Comparison of ENCODE assay signal across 14 cellular contexts in the genomic region with DNA sequence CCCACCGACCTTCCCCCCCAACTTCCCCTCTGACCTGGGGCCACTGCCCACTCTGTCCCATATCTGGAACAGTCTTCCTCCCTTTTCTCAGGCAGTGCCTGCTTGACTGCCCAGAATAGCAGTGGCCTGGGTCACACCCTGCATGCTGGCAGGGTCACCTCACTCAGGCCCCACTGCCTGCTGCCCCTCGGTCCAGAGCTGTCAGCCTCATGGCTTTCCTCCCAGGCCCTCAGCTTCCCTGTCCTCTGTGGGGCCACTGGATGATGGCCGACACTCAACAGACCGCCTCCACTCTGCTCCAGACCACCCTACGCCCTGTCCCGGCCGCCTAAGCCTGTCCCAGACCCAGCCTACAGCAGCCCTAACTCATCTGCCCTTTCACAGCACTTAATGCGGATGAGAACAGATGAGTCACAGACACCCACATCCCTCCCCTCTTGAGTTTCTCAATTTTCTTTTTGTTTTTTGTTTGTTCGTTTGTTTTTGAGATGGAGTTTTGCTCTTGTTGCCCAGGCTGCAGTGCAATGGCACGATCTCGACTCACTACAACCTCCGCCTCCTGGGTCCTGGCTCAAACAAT. TPM values are rescaled to one million over a fixed set of nuclear protein-coding genes. Genes with fewer than 3 reads are reported as not detected.
DNase-seq lines count a peak whose midpoint lies in the region; ATAC-seq lines count a peak whose summit lies in the region.
"Had no signal": no experiment of that assay in that cellular context is flagged by ENCODE, and none has a peak within 500 bp of the region (broad histone marks: within the 10 kb centered on the region; RNA-seq: fewer than 3 reads in every experiment).

No MANE protein-coding gene starts in this region.

- H3K36me3 Mint-ChIP-seq in activated CD8-positive, alpha-beta T cell treated with anti-CD3 and anti-CD28 coated beads, Interleukin-2, amount 10 ng/mL, durations not matched to agents 7 days and 5 days (ENCODE audit: low read depth), result no peaks in the 10 kb centered on the region
- H3K36me3 Mint-ChIP-seq in stimulated activated effector memory CD8-positive, alpha-beta T cell treated with anti-CD3 and anti-CD28 coated beads, Interleukin-12 subunit alpha, Interleukin-12 subunit beta, amount 100 ng/mL, for 72 hours, result no peaks in the 10 kb centered on the region
- H3K36me3 Mint-ChIP-seq: CD14-positive monocyte had no signal

- CTCF ChIA-PET in activated CD8-positive, alpha-beta T cell treated with anti-CD3 and anti-CD28 coated beads, Interleukin-2, amount 10 ng/mL, durations not matched to agents 7 days and 5 days (lab: Charles Lee), result interaction anchor here (1.1 kb wide), 1 partner anchor 13 kb away, joined by 4 read pairs; no protein-coding TSS in a partner anchor

- DNase-seq in GM03348 (ENCODE audit: low spot score) (peak; percentile 74), fibroblast of peridontal ligament (ENCODE audit: extremely low read depth) (peak; percentile 26), germinal center (ENCODE audit: low spot score) (no peak)
- DNase-seq in activated CD8-positive, alpha-beta T cell treated with anti-CD3 and anti-CD28 coated beads, Interleukin-2, amount 10 ng/mL, durations not matched to agents 7 days and 5 days, result no peak
- no peak for DNase-seq in stimulated activated effector memory CD8-positive, alpha-beta T cell treated with anti-CD3 and anti-CD28 coated beads, Interleukin-12 subunit alpha, Interleukin-12 subunit beta, amount 100 ng/mL, for 72 hours (ENCODE audit: low spot score in 2 of 2)
- DNase-seq: activated CD4-positive, alpha-beta memory T cell treated with anti-CD3 and anti-CD28 coated beads, Interleukin-2, amount 10 ng/mL, durations not matched to agents 7 days and 5 days; erythroblast; KBM-7; NCI-H1694; NCI-H82 had no signal

- H3K4me3 Mint-ChIP-seq in activated CD8-positive, alpha-beta T cell treated with anti-CD3 and anti-CD28 coated beads, Interleukin-2, amount 10 ng/mL, durations not matched to agents 7 days and 5 days, result no peak overlapping the region
- no peak overlapping the region for H3K4me3 Mint-ChIP-seq in stimulated activated effector memory CD8-positive, alpha-beta T cell treated with anti-CD3 and anti-CD28 coated beads, Interleukin-12 subunit alpha, Interleukin-12 subunit beta, amount 100 ng/mL, for 72 hours
- H3K4me3 Mint-ChIP-seq: activated CD4-positive, alpha-beta memory T cell treated with anti-CD3 and anti-CD28 coated beads, Interleukin-2, amount 10 ng/mL, durations not matched to agents 7 days and 5 days; CD14-positive monocyte; memory B cell had no signal

- no peak for ATAC-seq in activated CD8-positive, alpha-beta T cell treated with anti-CD3 and anti-CD28 coated beads, Interleukin-2, amount 10 ng/mL, durations not matched to agents 7 days and 5 days
- ATAC-seq in stimulated activated effector memory CD8-positive, alpha-beta T cell treated with anti-CD3 and anti-CD28 coated beads, Interleukin-12 subunit alpha, Interleukin-12 subunit beta, amount 100 ng/mL, for 72 hours, result peak; percentile 69
- no peak for ATAC-seq in HG02870 (IDR thresholded peaks at IDR 0.05; ENCODE audit: unreplicated experiment)
- ATAC-seq in HG03565 (IDR thresholded peaks at IDR 0.05; ENCODE audit: unreplicated experiment), result no peak

- H3K4me1 Mint-ChIP-seq in activated CD8-positive, alpha-beta T cell treated with anti-CD3 and anti-CD28 coated beads, Interleukin-2, amount 10 ng/mL, durations not matched to agents 7 days and 5 days (ENCODE audit: low read depth), result peaks cover 16% of the 10 kb centered on the region
- peaks cover 14% of the 10 kb centered on the region for H3K4me1 Mint-ChIP-seq in stimulated activated effector memory CD8-positive, alpha-beta T cell treated with anti-CD3 and anti-CD28 coated beads, Interleukin-12 subunit alpha, Interleukin-12 subunit beta, amount 100 ng/mL, for 72 hours
- H3K4me1 Mint-ChIP-seq: CD14-positive monocyte had no signal

- peak overlapping the region; percentile 49 for H3K27ac Mint-ChIP-seq in activated CD8-positive, alpha-beta T cell treated with anti-CD3 and anti-CD28 coated beads, Interleukin-2, amount 10 ng/mL, durations not matched to agents 7 days and 5 days
- peak overlapping the region; percentile 85 for H3K27ac Mint-ChIP-seq in stimulated activated effector memory CD8-positive, alpha-beta T cell treated with anti-CD3 and anti-CD28 coated beads, Interleukin-12 subunit alpha, Interleukin-12 subunit beta, amount 100 ng/mL, for 72 hours
- H3K27ac Mint-ChIP-seq: activated CD4-positive, alpha-beta memory T cell treated with anti-CD3 and anti-CD28 coated beads, Interleukin-2, amount 10 ng/mL, durations not matched to agents 7 days and 5 days; CD14-positive monocyte; memory B cell had no signal

- no peaks in the 10 kb centered on the region for H3K9me3 Mint-ChIP-seq in activated CD8-positive, alpha-beta T cell treated with anti-CD3 and anti-CD28 coated beads, Interleukin-2, amount 10 ng/mL, durations not matched to agents 7 days and 5 days (ENCODE audit: insufficient read depth)
- H3K9me3 Mint-ChIP-seq in stimulated activated effector memory CD8-positive, alpha-beta T cell treated with anti-CD3 and anti-CD28 coated beads, Interleukin-12 subunit alpha, Interleukin-12 subunit beta, amount 100 ng/mL, for 72 hours, result no peaks in the 10 kb centered on the region
- H3K9me3 Mint-ChIP-seq: activated CD4-positive, alpha-beta memory T cell treated with anti-CD3 and anti-CD28 coated beads, Interleukin-2, amount 10 ng/mL, durations not matched to agents 7 days and 5 days; memory B cell had no signal

- POLR2A ChIA-PET in activated CD8-positive, alpha-beta T cell treated with anti-CD3 and anti-CD28 coated beads, Interleukin-2, amount 10 ng/mL, durations not matched to agents 7 days and 5 days (lab: Charles Lee), result no interaction called here

- no peaks in the 10 kb centered on the region for H3K27me3 Mint-ChIP-seq in activated CD8-positive, alpha-beta T cell treated with anti-CD3 and anti-CD28 coated beads, Interleukin-2, amount 10 ng/mL, durations not matched to agents 7 days and 5 days (ENCODE audit: low read depth)
- H3K27me3 Mint-ChIP-seq: activated CD4-positive, alpha-beta memory T cell treated with anti-CD3 and anti-CD28 coated beads, Interleukin-2, amount 10 ng/mL, durations not matched to agents 7 days and 5 days; memory B cell had no signal

RNA-seq across cellular contexts. Expression of gene PNPLA7, which starts 5.9 kb away (rescaled TPM):
- total RNA-seq in activated CD8-positive, alpha-beta T cell treated with anti-CD3 and anti-CD28 coated beads, Interleukin-2, amount 10 ng/mL, durations not matched to agents 7 days and 5 days, result 1 to 10 TPM; 3.4 to 3.7 TPM

RNA-seq across cellular contexts. Expression of gene MRPL41, which starts 7.4 kb away (rescaled TPM):
- total RNA-seq in activated CD8-positive, alpha-beta T cell treated with anti-CD3 and anti-CD28 coated beads, Interleukin-2, amount 10 ng/mL, durations not matched to agents 7 days and 5 days, result 10 to 100 TPM; 51.4 to 55.5 TPM

RNA-seq across cellular contexts. Expression of gene DPH7, which starts 34.5 kb away (rescaled TPM):
- 10 to 100 TPM; 36.8 to 37.1 TPM for total RNA-seq in activated CD8-positive, alpha-beta T cell treated with anti-CD3 and anti-CD28 coated beads, Interleukin-2, amount 10 ng/mL, durations not matched to agents 7 days and 5 days

RNA-seq across cellular contexts. Expression of gene ZMYND19, which starts 46.0 kb away (rescaled TPM):
- 10 to 100 TPM; 35.4 to 38.3 TPM for total RNA-seq in activated CD8-positive, alpha-beta T cell treated with anti-CD3 and anti-CD28 coated beads, Interleukin-2, amount 10 ng/mL, durations not matched to agents 7 days and 5 days

Comparison
In these comparisons a context has a peak if more than half of its experiments do, and no peak if none do; other contexts are left out.
1. DNase-seq: peak in GM03348 (single experiment) and fibroblast of peridontal ligament (single experiment); none in activated CD8-positive, alpha-beta T cell treated with anti-CD3 and anti-CD28 coated beads, Interleukin-2, amount 10 ng/mL, durations not matched to agents 7 days and 5 days (single experiment), stimulated activated effector memory CD8-positive, alpha-beta T cell treated with anti-CD3 and anti-CD28 coated beads, Interleukin-12 subunit alpha, Interleukin-12 subunit beta, amount 100 ng/mL, for 72 hours (0 of 2) and germinal center (single experiment).